Comparison of ENCODE assay signal across 18 cellular contexts in genomic region chr1:14261395-14261794, GRCh38.
"Had no signal": no experiment of that assay in that cellular context is flagged by ENCODE, and none has a peak within 500 bp of the region (broad histone marks: within the 10 kb centered on the region; RNA-seq: fewer than 3 reads in every experiment).

No MANE protein-coding gene starts in this region.

- H3K27me3 ChIP-seq: breast epithelium, upper lobe of left lung had no signal

- H3K4me3 ChIP-seq: breast epithelium, coronary artery, gastroesophageal sphincter, heart right ventricle, lung, upper lobe of left lung had no signal

- H3K36me3 ChIP-seq: breast epithelium, gastroesophageal sphincter, heart right ventricle, upper lobe of left lung had no signal

- H3K4me1 ChIP-seq: breast epithelium, gastroesophageal sphincter had no signal

- H3K27ac ChIP-seq: breast epithelium, coronary artery, epithelial cell of prostate, gastroesophageal sphincter, heart right ventricle, upper lobe of left lung had no signal

- H3K9me3 ChIP-seq: breast epithelium, gastroesophageal sphincter, upper lobe of left lung had no signal

- ATAC-seq: activated CD4-positive, alpha-beta T cell treated with anti-CD3 and anti-CD28 coated beads for 36 hours; gastroesophageal sphincter; heart right ventricle; naive thymus-derived CD4-positive, alpha-beta T cell; stimulated activated naive B cell treated with anti-CD40 and anti-IgM and Interleukin-4, amounts not matched to agents 10 μg/mL and 1 μg/mL and 100 μg/mL, for 72 hours; T-helper 17 cell had no signal

- DNase-seq: activated B cell treated with CpG ODN at 0.5 μM for 24 hours; activated CD4-positive, alpha-beta T cell treated with anti-CD3 and anti-CD28 coated beads for 36 hours; activated CD4-positive, alpha-beta T cell treated with anti-CD3 and anti-CD28 coated beads, Interleukin-2, amount 50 U/mL, for 48 hours; activated naive CD4-positive, alpha-beta T cell treated with Interleukin-2 at 50 U/mL for 16 hours; activated naive CD8-positive, alpha-beta T cell treated with anti-CD3 and anti-CD28 coated beads for 36 hours; activated T-cell treated with anti-CD3 and anti-CD28 coated beads, Interleukin-2, amount 50 U/mL, for 48 hours; heart right ventricle; naive thymus-derived CD4-positive, alpha-beta T cell; stimulated activated CD4-positive, alpha-beta T cell treated with anti-CD3 and anti-CD28 coated beads, Interleukin-2, amount 100 ng/mL, for 48 hours; stimulated activated CD8-positive, alpha-beta memory T cell treated with anti-CD3 and anti-CD28 coated beads, Interleukin-4, amount 100 ng/mL, for 48 hours; stimulated activated naive B cell treated with anti-CD40 and anti-IgM and Interleukin-4, amounts not matched to agents 10 μg/mL and 1 μg/mL and 100 μg/mL, for 72 hours; T-helper 17 cell; upper lobe of left lung had no signal
